In the genomic region with DNA sequence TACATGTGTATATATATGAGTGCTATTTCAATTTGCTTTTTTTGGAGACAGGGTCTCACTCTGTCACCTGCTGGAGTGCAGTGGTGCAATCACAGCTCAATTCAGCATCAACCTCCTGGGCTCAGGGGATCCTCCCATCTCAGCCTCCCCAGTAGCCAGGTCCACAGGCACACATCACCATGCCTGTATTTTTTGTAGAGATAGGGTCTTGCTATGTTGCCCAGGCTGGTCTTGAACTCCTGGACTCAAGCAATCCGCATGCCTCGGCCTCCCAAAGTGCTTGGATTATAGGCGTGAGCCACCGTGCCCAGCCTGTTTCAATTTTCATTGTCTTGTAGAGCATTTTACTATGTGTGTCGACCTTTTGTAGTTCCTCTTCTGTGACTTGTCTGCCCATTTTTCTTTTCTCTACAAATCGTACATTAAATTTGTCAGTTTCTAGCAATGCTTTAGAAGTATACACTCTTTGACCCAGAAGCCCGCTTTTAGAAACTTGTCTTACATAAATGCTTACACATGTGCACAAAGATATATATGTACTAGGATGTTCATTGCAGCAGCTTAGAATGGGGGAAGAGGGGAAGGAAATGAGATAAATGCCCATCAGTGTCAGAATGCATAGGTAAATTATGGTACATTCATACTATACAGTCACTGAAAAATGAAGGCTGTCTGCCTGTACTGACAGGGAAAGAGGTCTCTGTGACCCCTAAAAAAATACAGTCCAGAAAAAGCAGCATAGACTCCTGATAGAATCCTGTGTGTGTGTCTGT, we compare ENCODE assay signal across 2 cellular contexts.
TF ChIP-seq lines count a peak whose summit lies in the region.

No MANE protein-coding gene starts in this region.

TF ChIP-seq in HepG2, 621 proteins besides CTCF, POLR2A, EP300 and RAD21:
- no peak for TF ChIP-seq FOXK1 (CRISPR knock-in tag; IDR thresholded peaks at IDR 0.05; ENCODE audit: borderline replicate concordance, low read depth)
- TF ChIP-seq ZNF121 (CRISPR knock-in tag; IDR thresholded peaks at IDR 0.05), result peak; percentile 90

TF ChIP-seq in K562, 482 proteins besides CTCF, POLR2A, EP300 and RAD21:
- TF ChIP-seq ZNF175 (CRISPR knock-in tag; IDR thresholded peaks at IDR 0.05; ENCODE audit: low read depth) (no peak), KDM4B (IDR thresholded peaks at IDR 0.05; ENCODE audit: borderline replicate concordance in 2 of 2, low read depth in 1 of 2) (no peak), ZNF696 (CRISPR knock-in tag; conservative IDR thresholded peaks at IDR 0.05) (no peak), KDM1A (IDR thresholded peaks at IDR 0.05) (no peak), ZNF121 (CRISPR knock-in tag; conservative IDR thresholded peaks at IDR 0.05) (peak; percentile 75), HDGF (IDR thresholded peaks at IDR 0.05) (no peak), GATAD2B (IDR thresholded peaks at IDR 0.05; ENCODE audit: borderline replicate concordance) (no peak), MAFG (tag; conservative IDR thresholded peaks at IDR 0.05) (no peak), ARID2 (IDR thresholded peaks at IDR 0.05) (no peak)
